Comparison of ENCODE assay signal across 8 cellular contexts in the genomic region with DNA sequence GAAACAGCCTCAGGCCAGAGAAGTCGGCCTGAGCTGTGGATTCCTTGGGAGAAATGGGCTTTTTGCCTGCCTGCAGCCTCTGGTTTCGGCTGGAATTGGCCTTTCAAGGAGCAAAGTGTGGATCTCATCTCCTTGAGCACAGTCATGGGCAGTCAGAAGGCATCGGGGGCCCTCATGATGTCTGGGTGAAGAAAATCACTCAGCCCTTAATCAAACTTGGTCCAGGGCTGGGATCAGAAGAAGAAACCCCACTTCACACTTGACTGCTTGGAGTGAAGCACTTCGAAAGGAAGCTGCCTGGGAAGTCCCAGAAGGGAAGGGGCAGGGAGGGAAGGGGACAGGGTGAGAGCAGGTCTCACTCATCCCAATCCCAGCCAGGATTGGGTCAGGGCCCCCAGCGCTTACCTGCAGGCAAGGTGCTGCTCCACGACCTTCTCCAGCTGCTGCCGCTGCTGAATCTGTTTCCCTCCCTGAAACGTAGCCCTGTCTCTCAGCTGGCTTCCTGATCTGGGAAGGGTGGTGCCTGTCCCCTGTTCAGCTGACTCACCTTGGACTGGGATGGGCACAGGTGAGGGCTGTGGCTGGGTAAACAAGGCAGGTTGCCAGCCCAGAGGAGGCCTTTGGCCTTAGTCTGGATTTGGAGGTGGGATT. TPM values are rescaled to one million over a fixed set of nuclear protein-coding genes. Genes with fewer than 3 reads are reported as not detected.
A peak's percentile ranks its signal among the peaks of the same experiment; 100 is the strongest.
DNase-seq lines count a peak whose midpoint lies in the region; TF ChIP-seq lines count a peak whose summit lies in the region.

Gene SDCBP2 (minus strand): TSS at position 460 of the 651 bp plus-strand sequence. CDS start 8,723 bp downstream, outside the sequence.

- peaks cover 14% of the 10 kb centered on the region for H3K4me1 Mint-ChIP-seq in brain

- H3K36me3 Mint-ChIP-seq in brain, result peaks cover 30% of the 10 kb centered on the region

- H3K9me3 Mint-ChIP-seq in brain, result no peaks in the 10 kb centered on the region

- peak within 1 kb of the TSS; percentile 42 for H3K27ac ChIP-seq in 22Rv1

- TF ChIP-seq CTCF in 22Rv1 (IDR thresholded peaks at IDR 0.05), result no peak
- TF ChIP-seq CTCF in brain (conservative IDR thresholded peaks at IDR 0.05), result no peak

- DNase-seq in HPDE6-E6E7 (ENCODE audit: extremely low spot score) (peak; percentile 94), mucosa of gallbladder (ENCODE audit: low spot score) (peak; percentile 89), NK-92 (lab: John Stamatoyannopoulos, UW; ENCODE audit: unreplicated experiment) (no peak), COR-L47 (lab: John Stamatoyannopoulos, UW) (no peak)
- no peak for DNase-seq in stimulated activated CD4-positive, alpha-beta T cell treated with anti-CD3 and anti-CD28 coated beads, Interleukin-12 subunit alpha, Interleukin-12 subunit beta, amount 100 ng/mL, for 4 hours
- DNase-seq in stimulated activated naive CD4-positive, alpha-beta T cell treated with Interleukin-2 at 50 U/mL for 16 hours (lab: John Stamatoyannopoulos, UW), result no peak

- peak within 1 kb of the TSS in 4 of 5 experiments; percentile 33 to 94 (median 70) for H3K27ac Mint-ChIP-seq in brain

- peak within 1 kb of the TSS in 2 of 5 experiments; percentile 21 to 36 for H3K4me3 Mint-ChIP-seq in brain

- peaks cover 5% of the 10 kb centered on the region for H3K27me3 Mint-ChIP-seq in brain

RNA-seq across cellular contexts. Expression of gene SDCBP2, which starts in this region (rescaled TPM):
- 9.5 TPM for polyA plus RNA-seq in brain (ENCODE audit: insufficient read depth, low read depth, low replicate concordance)
- total RNA-seq in mucosa of gallbladder, result 176 TPM

Comparison
In these comparisons a context has a peak if more than half of its experiments do, and no peak if none do; other contexts are left out.
1. DNase-seq: peak in HPDE6-E6E7 (single experiment) and mucosa of gallbladder (single experiment); none in NK-92 (single experiment), COR-L47 (single experiment), stimulated activated CD4-positive, alpha-beta T cell treated with anti-CD3 and anti-CD28 coated beads, Interleukin-12 subunit alpha, Interleukin-12 subunit beta, amount 100 ng/mL, for 4 hours (single experiment) and stimulated activated naive CD4-positive, alpha-beta T cell treated with Interleukin-2 at 50 U/mL for 16 hours (single experiment).